In genomic region chr1:164728719-164729118, GRCh38 we compare ENCODE assay signal across 15 cellular contexts.
DNase-seq lines count a peak whose midpoint lies in the region; ATAC-seq and TF ChIP-seq lines count a peak whose summit lies in the region.
"Had no signal": no experiment of that assay in that cellular context is flagged by ENCODE, and none has a peak within 500 bp of the region (broad histone marks: within the 10 kb centered on the region; RNA-seq: fewer than 3 reads in every experiment).

No MANE protein-coding gene starts in this region.

- H3K4me3 ChIP-seq in left ventricle myocardium inferior (no peak overlapping the region), lower lobe of right lung (no peak overlapping the region)
- H3K4me3 ChIP-seq: pancreas had no signal

- H3K4me1 ChIP-seq in left ventricle myocardium inferior, result peaks cover 67% of the 10 kb centered on the region
- H3K4me1 ChIP-seq in lower lobe of right lung, result peaks cover 19% of the 10 kb centered on the region

- H3K27ac ChIP-seq in left ventricle myocardium inferior (replicated peaks) (no peak overlapping the region), lower lobe of right lung (no peak overlapping the region)
- H3K27ac ChIP-seq: KMS-11, pancreas, RWPE1 had no signal

- no peaks in the 10 kb centered on the region for H3K36me3 ChIP-seq in left ventricle myocardium inferior
- H3K36me3 ChIP-seq in lower lobe of right lung, result no peaks in the 10 kb centered on the region
- H3K36me3 ChIP-seq: pancreas had no signal

- intact Hi-C loops in left ventricle myocardium inferior (cut with micrococcal nuclease) (no loop called here), lower lobe of right lung (cut with DNase I) (no loop called here)

- H3K27me3 ChIP-seq in left ventricle myocardium inferior (ENCODE audit: low read depth), result no peaks in the 10 kb centered on the region
- no peaks in the 10 kb centered on the region for H3K27me3 ChIP-seq in lower lobe of right lung (ENCODE audit: low read depth)
- H3K27me3 ChIP-seq: pancreas had no signal

- no peak for ATAC-seq in HG02852 (IDR thresholded peaks at IDR 0.05; ENCODE audit: unreplicated experiment)
- ATAC-seq in lower lobe of right lung, result no peak
- ATAC-seq: pancreas had no signal

- no peak for TF ChIP-seq CTCF in left ventricle myocardium inferior (IDR thresholded peaks at IDR 0.05; ENCODE audit: borderline replicate concordance)
- TF ChIP-seq CTCF in lower lobe of right lung (IDR thresholded peaks at IDR 0.05), result no peak

- H3K9me3 ChIP-seq in left ventricle myocardium inferior (replicated peaks) (no peaks in the 10 kb centered on the region), lower lobe of right lung (no peaks in the 10 kb centered on the region)
- H3K9me3 ChIP-seq: pancreas had no signal

- DNase-seq in DMS79 treated with DMSO at 0.1 percent for 48 hours (lab: John Stamatoyannopoulos, UW) (peak; percentile 86), NCI-H146 (lab: John Stamatoyannopoulos, UW) (peak; percentile 32), RPMI7951 (ENCODE audit: low read depth) (peak; percentile 68), kidney glomerular epithelial cell (lab: John Stamatoyannopoulos, UW) (peak; percentile 43), HCEC 1CT (no peak), left ventricle myocardium inferior (no peak), lower lobe of right lung (no peak)
- DNase-seq: activated CD4-positive, alpha-beta T cell treated with anti-CD3 and anti-CD28 coated beads for 48 hours; activated T-cell treated with anti-CD3 and anti-CD28 coated beads for 4 hours; cerebellar nuclear complex; head of caudate nucleus; pancreas had no signal

Comparison
In these comparisons a context has a peak if more than half of its experiments do, and no peak if none do; other contexts are left out.
1. DNase-seq: peak in DMS79 treated with DMSO at 0.1 percent for 48 hours (single experiment), NCI-H146 (single experiment), RPMI7951 (single experiment) and kidney glomerular epithelial cell (single experiment); none in HCEC 1CT (single experiment), left ventricle myocardium inferior (single experiment) and lower lobe of right lung (single experiment).